1 cellular context compared by ENCODE assay signal in the genomic region with DNA sequence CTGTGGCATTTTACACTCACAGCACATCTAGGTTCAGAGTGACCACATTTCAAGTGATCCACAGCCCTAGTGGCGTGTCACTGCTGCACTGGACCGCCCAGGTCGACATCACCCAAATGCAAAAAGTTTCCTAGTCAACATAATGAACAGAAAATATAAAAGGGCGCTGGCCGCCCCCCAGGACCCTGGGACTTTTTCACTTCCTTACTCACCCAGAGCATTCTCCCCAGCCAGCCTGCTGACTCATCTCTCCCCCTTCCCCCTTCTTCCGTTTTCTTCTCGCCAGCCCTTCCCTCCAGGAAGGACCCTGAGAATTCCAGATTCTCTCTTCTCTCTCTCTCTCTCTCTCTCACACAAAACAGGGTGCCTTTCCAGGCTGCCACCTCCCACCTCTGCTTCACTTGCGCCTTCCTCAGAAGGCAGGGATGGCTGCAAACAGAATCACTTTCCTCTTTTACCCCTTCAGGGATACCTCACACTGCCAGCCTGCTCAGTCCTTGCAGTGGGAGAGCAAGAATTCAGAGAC.
TF ChIP-seq lines count a peak whose summit lies in the region.

No MANE protein-coding gene starts in this region.

TF ChIP-seq in endothelial cell of umbilical vein, 7 proteins besides CTCF, POLR2A, EP300 and RAD21:
- TF ChIP-seq EZH2 (IDR thresholded peaks at IDR 0.05; ENCODE audit: borderline replicate concordance, low read depth, low read length, severe bottlenecking) = no peak
- TF ChIP-seq JUN (IDR thresholded peaks at IDR 0.05; ENCODE audit: borderline replicate concordance, insufficient read depth, insufficient read length, low read depth) = peak; percentile 73
- peak; percentile 95 for TF ChIP-seq FOS (IDR thresholded peaks at IDR 0.05; ENCODE audit: borderline replicate concordance, insufficient read depth, low read length)
- no peak for TF ChIP-seq GATA2 (IDR thresholded peaks at IDR 0.05; ENCODE audit: insufficient read depth, insufficient read length, low read depth, low read length)
- peak; percentile 87 for TF ChIP-seq POLR2AphosphoS5 (IDR thresholded peaks at IDR 0.05; ENCODE audit: insufficient read depth, low read depth, low read length)
TF ChIP-seq in endothelial cell of umbilical vein: peak in this region for 3.
